20 cellular contexts compared by ENCODE assay signal in genomic region chr5:139958749-139959148, GRCh38.
"Had no signal": no experiment of that assay in that cellular context is flagged by ENCODE, and none has a peak within 500 bp of the region (broad histone marks: within the 10 kb centered on the region; RNA-seq: fewer than 3 reads in every experiment).

No MANE protein-coding gene starts in this region.

- H3K9me3 Mint-ChIP-seq: effector memory CD8-positive, alpha-beta T cell; natural killer cell; neural crest cell had no signal

- H3K27ac Mint-ChIP-seq: effector memory CD8-positive, alpha-beta T cell; natural killer cell had no signal

- H3K36me3 ChIP-seq: esophagus muscularis mucosa, gastrocnemius medialis, heart right ventricle, ovary, right atrium auricular region, sigmoid colon, stomach, uterus had no signal

- H3K4me1 Mint-ChIP-seq: natural killer cell had no signal

- H3K27me3 ChIP-seq: esophagus muscularis mucosa, gastrocnemius medialis, heart right ventricle, ovary, right atrium auricular region, sigmoid colon, stomach, uterus had no signal

- H3K4me3 ChIP-seq: esophagus muscularis mucosa, gastrocnemius medialis, heart right ventricle, mucosa of descending colon, ovary, right atrium auricular region, sigmoid colon, skin epidermis, stomach, uterus had no signal

- DNase-seq: effector memory CD8-positive, alpha-beta T cell; gastrocnemius medialis; heart right ventricle; hypothalamus; kidney glomerular epithelial cell; mucosa of descending colon; natural killer cell; ovary; sigmoid colon; stimulated activated CD4-positive, alpha-beta T cell treated with anti-CD3 and anti-CD28 coated beads, Interleukin-12 subunit alpha, Interleukin-12 subunit beta, amount 100 ng/mL, for 4 hours; stimulated activated naive CD4-positive, alpha-beta T cell; stomach; substantia nigra; trophoblast cell; uterus had no signal

- H3K27ac ChIP-seq: epithelial cell of prostate, esophagus muscularis mucosa, gastrocnemius medialis, heart right ventricle, ovary, right atrium auricular region, sigmoid colon, skin epidermis, stomach, uterus had no signal

- H3K9me3 ChIP-seq: esophagus muscularis mucosa, gastrocnemius medialis, heart right ventricle, mucosa of descending colon, ovary, right atrium auricular region, sigmoid colon, stomach, uterus had no signal

- H3K4me3 Mint-ChIP-seq: effector memory CD8-positive, alpha-beta T cell; natural killer cell; neural crest cell had no signal

- H3K36me3 Mint-ChIP-seq: natural killer cell had no signal

- H3K4me1 ChIP-seq: sigmoid colon, stomach, uterus had no signal
